8 cellular contexts compared by ENCODE assay signal in genomic region chr9:107243757-107244156, GRCh38. TPM values are rescaled to one million over a fixed set of nuclear protein-coding genes. Genes with fewer than 3 reads are reported as not detected.
DNase-seq lines count a peak whose midpoint lies in the region; ATAC-seq and TF ChIP-seq lines count a peak whose summit lies in the region.

No MANE protein-coding gene starts in this region.

- TF ChIP-seq CTCF in mesothelial cell of epicardium (IDR thresholded peaks at IDR 0.05; ENCODE audit: unreplicated experiment), result no peak
- no peak for TF ChIP-seq CTCF in osteoblast (IDR thresholded peaks at IDR 0.05; ENCODE audit: extremely low read depth, low read depth, low read length)

- H3K4me2 ChIP-seq in osteoblast (ENCODE audit: insufficient read depth, low read length), result no peak overlapping the region

- peaks cover 28% of the 10 kb centered on the region for H3K4me1 ChIP-seq in HUES48 (ENCODE audit: control insufficient read depth, insufficient read depth, low read length)
- H3K4me1 ChIP-seq in osteoblast (ENCODE audit: insufficient read depth, low read length), result peaks cover 2% of the 10 kb centered on the region

- H3K27me3 ChIP-seq in HUES48 (ENCODE audit: control insufficient read depth, insufficient read depth, low read length) (no peaks in the 10 kb centered on the region), osteoblast (ENCODE audit: insufficient read depth, low read length) (no peaks in the 10 kb centered on the region)

- DNase-seq in AG08395 (ENCODE audit: low spot score) (peak; percentile 34), mesothelial cell of epicardium (ENCODE audit: low spot score in 2 of 2, unreplicated experiment in 2 of 2) (no peak), NCI-H187 (lab: John Stamatoyannopoulos, UW) (no peak), osteoblast (ENCODE audit: insufficient read length, low spot score, missing footprints) (no peak), KBM-7 (no peak)
- DNase-seq in activated T-helper 1 cell treated with anti-CD3 and anti-CD28 coated beads, Interleukin-12 subunit alpha, Interleukin-12 subunit beta, Interleukin-2, Interleukin-4 antibody, amounts not matched to agents 30 ng/mL and 10 ng/mL and 1 ng/mL, durations not matched to agents 14 hours and 24 hours and 36 hours (ENCODE audit: low spot score), result peak; percentile 17

- H3K9me3 ChIP-seq in HUES48 (ENCODE audit: control insufficient read depth, insufficient read depth, low read length), result no peaks in the 10 kb centered on the region
- no peaks in the 10 kb centered on the region for H3K9me3 ChIP-seq in osteoblast (ENCODE audit: low read depth, low read length)

- no peaks in the 10 kb centered on the region for H4K20me1 ChIP-seq in osteoblast (ENCODE audit: insufficient read depth, low read length)

- intact Hi-C loops in activated T-helper 1 cell treated with anti-CD3 and anti-CD28 coated beads, Interleukin-12 subunit alpha, Interleukin-12 subunit beta, Interleukin-2, Interleukin-4 antibody, amounts not matched to agents 30 ng/mL and 10 ng/mL and 1 ng/mL, durations not matched to agents 14 hours and 24 hours and 36 hours (cut with micrococcal nuclease), result loop anchor here (1.0 to 2.0 kb wide), 4 partner anchors 30 to 98 kb away; partner anchors contain the start of gene RAD23B

- H3K9me3 Mint-ChIP-seq in activated T-helper 1 cell treated with anti-CD3 and anti-CD28 coated beads, Interleukin-12 subunit alpha, Interleukin-12 subunit beta, Interleukin-2, Interleukin-4 antibody, amounts not matched to agents 30 ng/mL and 10 ng/mL and 1 ng/mL, durations not matched to agents 14 hours and 24 hours and 36 hours, result no peaks in the 10 kb centered on the region
- H3K9me3 Mint-ChIP-seq in mesothelial cell of epicardium, result no peaks in the 10 kb centered on the region

- H2AFZ ChIP-seq in osteoblast (ENCODE audit: low read length), result no peak overlapping the region

- H3K27me3 Mint-ChIP-seq in activated T-helper 1 cell treated with anti-CD3 and anti-CD28 coated beads, Interleukin-12 subunit alpha, Interleukin-12 subunit beta, Interleukin-2, Interleukin-4 antibody, amounts not matched to agents 30 ng/mL and 10 ng/mL and 1 ng/mL, durations not matched to agents 14 hours and 24 hours and 36 hours (ENCODE audit: insufficient read depth), result peaks cover 6% of the 10 kb centered on the region
- no peaks in the 10 kb centered on the region for H3K27me3 Mint-ChIP-seq in mesothelial cell of epicardium (ENCODE audit: low read depth)

- H3K4me1 Mint-ChIP-seq in activated T-helper 1 cell treated with anti-CD3 and anti-CD28 coated beads, Interleukin-12 subunit alpha, Interleukin-12 subunit beta, Interleukin-2, Interleukin-4 antibody, amounts not matched to agents 30 ng/mL and 10 ng/mL and 1 ng/mL, durations not matched to agents 14 hours and 24 hours and 36 hours (ENCODE audit: low read depth), result peaks cover 15% of the 10 kb centered on the region
- H3K4me1 Mint-ChIP-seq in mesothelial cell of epicardium, result peaks cover 45% of the 10 kb centered on the region

- H3K27ac Mint-ChIP-seq in activated T-helper 1 cell treated with anti-CD3 and anti-CD28 coated beads, Interleukin-12 subunit alpha, Interleukin-12 subunit beta, Interleukin-2, Interleukin-4 antibody, amounts not matched to agents 30 ng/mL and 10 ng/mL and 1 ng/mL, durations not matched to agents 14 hours and 24 hours and 36 hours, result peak overlapping the region; percentile 82
- peak overlapping the region; percentile 78 for H3K27ac Mint-ChIP-seq in mesothelial cell of epicardium

- H3K79me2 ChIP-seq in osteoblast (ENCODE audit: insufficient read depth, low read length), result no peaks in the 10 kb centered on the region

- H3K4me3 ChIP-seq in HUES48 (ENCODE audit: low read depth, low read length) (no peak overlapping the region), osteoblast (ENCODE audit: insufficient read depth, low read length) (no peak overlapping the region)

- H3K36me3 Mint-ChIP-seq in activated T-helper 1 cell treated with anti-CD3 and anti-CD28 coated beads, Interleukin-12 subunit alpha, Interleukin-12 subunit beta, Interleukin-2, Interleukin-4 antibody, amounts not matched to agents 30 ng/mL and 10 ng/mL and 1 ng/mL, durations not matched to agents 14 hours and 24 hours and 36 hours (ENCODE audit: low read depth), result no peaks in the 10 kb centered on the region
- H3K36me3 Mint-ChIP-seq in mesothelial cell of epicardium, result no peaks in the 10 kb centered on the region

- H3K27ac ChIP-seq in HUES48 (ENCODE audit: low read depth, low read length) (peak overlapping the region; percentile 79), osteoblast (ENCODE audit: low read depth, low read length) (no peak overlapping the region)

- H3K9ac ChIP-seq in HUES48 (ENCODE audit: low read depth, low read length), result no peak overlapping the region

- H3K4me3 Mint-ChIP-seq in activated T-helper 1 cell treated with anti-CD3 and anti-CD28 coated beads, Interleukin-12 subunit alpha, Interleukin-12 subunit beta, Interleukin-2, Interleukin-4 antibody, amounts not matched to agents 30 ng/mL and 10 ng/mL and 1 ng/mL, durations not matched to agents 14 hours and 24 hours and 36 hours, result no peak overlapping the region
- no peak overlapping the region for H3K4me3 Mint-ChIP-seq in mesothelial cell of epicardium

- in situ Hi-C loops in KBM-7 (cut with MboI; ENCODE audit: low pct_unique_long_range_greater_than_20kb, low sequenced_read_pairs), result no loop called here

- ATAC-seq in GM19463 (IDR thresholded peaks at IDR 0.05; ENCODE audit: unreplicated experiment), result peak; percentile 82

- H3K36me3 ChIP-seq in HUES48 (ENCODE audit: control insufficient read depth, insufficient read depth, low read length) (no peaks in the 10 kb centered on the region), osteoblast (ENCODE audit: insufficient read depth, low read length) (no peaks in the 10 kb centered on the region)

RNA-seq across cellular contexts. Expression of gene RAD23B, which starts 39.3 kb away (rescaled TPM):
- total RNA-seq in activated T-helper 1 cell treated with anti-CD3 and anti-CD28 coated beads, Interleukin-12 subunit alpha, Interleukin-12 subunit beta, Interleukin-2, Interleukin-4 antibody, amounts not matched to agents 30 ng/mL and 10 ng/mL and 1 ng/mL, durations not matched to agents 14 hours and 24 hours and 36 hours, result 138 and 153 TPM in 2 replicates
- total RNA-seq in mesothelial cell of epicardium (97.5 to 105 TPM (median 101 TPM) in 3 replicates), osteoblast (148 and 157 TPM in 2 replicates)

Comparison
In these comparisons a context has a peak if more than half of its experiments do, and no peak if none do; other contexts are left out.
1. DNase-seq: peak in AG08395 (single experiment) and activated T-helper 1 cell treated with anti-CD3 and anti-CD28 coated beads, Interleukin-12 subunit alpha, Interleukin-12 subunit beta, Interleukin-2, Interleukin-4 antibody, amounts not matched to agents 30 ng/mL and 10 ng/mL and 1 ng/mL, durations not matched to agents 14 hours and 24 hours and 36 hours (single experiment); none in mesothelial cell of epicardium (0 of 2), NCI-H187 (0 of 2), osteoblast (single experiment) and KBM-7 (single experiment).